ENCODE assay signal across 8 cellular contexts in the genomic region with DNA sequence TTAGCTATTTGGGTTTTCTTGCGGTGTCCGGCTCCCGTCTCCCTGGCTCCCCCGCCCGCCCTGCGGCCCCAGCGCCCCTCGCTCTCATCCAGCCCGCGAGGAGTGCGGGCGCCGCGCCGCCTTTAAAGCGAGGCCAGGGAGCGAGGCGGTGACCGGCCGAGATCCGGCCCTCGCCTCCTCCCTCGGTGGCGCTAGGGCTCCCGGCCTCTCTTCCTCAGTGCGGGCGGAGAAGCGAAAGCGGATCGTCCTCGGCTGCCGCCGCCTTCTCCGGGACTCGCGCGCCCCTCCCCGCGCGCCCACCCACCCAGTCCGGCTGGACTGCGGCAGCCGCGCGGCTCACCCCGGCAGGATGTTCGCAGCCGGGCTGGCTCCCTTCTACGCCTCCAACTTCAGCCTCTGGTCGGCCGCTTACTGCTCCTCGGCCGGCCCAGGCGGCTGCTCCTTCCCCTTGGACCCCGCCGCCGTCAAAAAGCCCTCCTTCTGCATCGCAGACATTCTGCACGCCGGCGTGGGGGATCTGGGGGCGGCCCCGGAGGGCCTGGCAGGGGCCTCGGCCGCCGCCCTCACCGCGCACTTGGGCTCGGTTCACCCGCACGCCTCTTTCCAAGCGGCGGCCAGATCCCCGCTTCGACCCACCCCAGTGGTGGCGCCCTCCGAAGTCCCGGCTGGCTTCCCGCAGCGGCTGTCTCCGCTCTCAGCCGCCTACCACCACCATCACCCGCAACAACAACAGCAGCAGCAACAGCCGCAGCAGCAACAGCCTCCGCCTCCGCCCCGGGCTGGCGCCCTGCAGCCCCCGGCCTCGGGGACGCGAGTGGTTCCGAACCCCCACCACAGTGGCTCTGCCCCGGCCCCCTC. TPM values are rescaled to one million over a fixed set of nuclear protein-coding genes. Genes with fewer than 3 reads are reported as not detected.
DNase-seq lines count a peak whose midpoint lies in the region; ATAC-seq and TF ChIP-seq lines count a peak whose summit lies in the region.

No MANE protein-coding gene starts in this region.

- no peaks in the 10 kb centered on the region for H3K4me1 Mint-ChIP-seq in Caco-2 (ENCODE audit: low read depth, unreplicated experiment)
- H3K4me1 Mint-ChIP-seq in nephron: peaks cover 52% of the 10 kb centered on the region

- H3K9me3 ChIP-seq in Caco-2 (no peaks in the 10 kb centered on the region), fibroblast of lung (ENCODE audit: control insufficient read depth, insufficient read depth, low read depth, low read length) (no peaks in the 10 kb centered on the region)

- H3K4me3 Mint-ChIP-seq in Caco-2 (ENCODE audit: unreplicated experiment) (peak overlapping the region; percentile 69), nephron (peak overlapping the region; percentile 85 to 92 (median 90))

- no peaks in the 10 kb centered on the region for H3K9me3 Mint-ChIP-seq in Caco-2 (ENCODE audit: unreplicated experiment)
- H3K9me3 Mint-ChIP-seq in nephron: peaks cover 6% of the 10 kb centered on the region

- BruUV-seq in Caco-2 (replicated peaks; lab: Mats Ljungman, UMichigan): no TSS peak

- no peak overlapping the region for H3K27ac Mint-ChIP-seq in Caco-2 (ENCODE audit: unreplicated experiment)
- H3K27ac Mint-ChIP-seq in nephron: peak overlapping the region in 1 of 3 experiments; percentile 70

- intact Hi-C loops in Caco-2 (cut with micrococcal nuclease; ENCODE audit: unreplicated experiment): loop anchor here (10.0 kb wide), 1 partner anchor 165 kb away; no protein-coding TSS in a partner anchor

- H3K79me2 ChIP-seq in fibroblast of lung (ENCODE audit: control insufficient read depth, insufficient read depth, low read length): peaks cover 27% of the 10 kb centered on the region

- H3K27ac ChIP-seq in fibroblast of lung (ENCODE audit: insufficient read depth, low read length): peak overlapping the region; percentile 84

- TF ChIP-seq CTCF in Caco-2 (IDR thresholded peaks at IDR 0.05; ENCODE audit: insufficient read depth in 1 of 2, low read depth in 1 of 2, low read length in 1 of 2, severe bottlenecking in 1 of 2, unreplicated experiment in 1 of 2) (peak in 1 of 2 experiments; percentile 12), fibroblast of lung (conservative IDR thresholded peaks at IDR 0.05 in 1 of 2, IDR thresholded peaks at IDR 0.05 in 1 of 2; ENCODE audit: low read depth in 1 of 2, low read length in 2 of 2) (peak in 1 of 2 donors; percentile 1), nephron (IDR thresholded peaks at IDR 0.05; ENCODE audit: unreplicated experiment in 3 of 3) (no peak)

- POLR2A ChIA-PET in Caco-2 (lab: Charles Lee): no interaction called here

- no peaks in the 10 kb centered on the region for H3K36me3 Mint-ChIP-seq in Caco-2 (ENCODE audit: insufficient read depth, unreplicated experiment)
- no peaks in the 10 kb centered on the region for H3K36me3 Mint-ChIP-seq in nephron (ENCODE audit: low read depth)

- CTCF ChIA-PET in Caco-2 (lab: Charles Lee): no interaction called here

- peak overlapping the region; percentile 91 for H3K4me2 ChIP-seq in fibroblast of lung (ENCODE audit: extremely low read depth, insufficient read depth, low read length)

- H3K36me3 ChIP-seq in Caco-2 (ENCODE audit: control insufficient read depth, insufficient read depth, low read length): no peaks in the 10 kb centered on the region
- peaks cover 13% of the 10 kb centered on the region for H3K36me3 ChIP-seq in fibroblast of lung (ENCODE audit: control insufficient read depth, insufficient read depth, low read length)

- peak; percentile 49 for ATAC-seq in GM19025 (IDR thresholded peaks at IDR 0.05; ENCODE audit: low read depth, unreplicated experiment)
- peak; percentile 46 for ATAC-seq in HG03439 (IDR thresholded peaks at IDR 0.05; ENCODE audit: unreplicated experiment)
- ATAC-seq in HG03135 (IDR thresholded peaks at IDR 0.05; ENCODE audit: unreplicated experiment): no peak

- H3K27me3 ChIP-seq in Caco-2 (replicated peaks; ENCODE audit: control insufficient read depth, insufficient read depth, low read length) (peaks cover 1% of the 10 kb centered on the region; the same call in 1 of the 2 replicates), fibroblast of lung (ENCODE audit: control insufficient read depth, insufficient read depth, low read length) (no peaks in the 10 kb centered on the region)

- H3K4me3 ChIP-seq in Caco-2 (ENCODE audit: low read depth, low read length) (peak overlapping the region; percentile 56), fibroblast of lung (replicated peaks in 1 of 4; ENCODE audit: control extremely low read depth in 1 of 4, insufficient read depth in 1 of 4, low read depth in 3 of 4, low read length in 4 of 4) (peak overlapping the region; percentile 71 to 95 (median 86))

- H4K20me1 ChIP-seq in fibroblast of lung (ENCODE audit: control insufficient read depth, extremely low read depth, insufficient read depth, low read length): no peaks in the 10 kb centered on the region

- H2AFZ ChIP-seq in fibroblast of lung (ENCODE audit: low read length): peak overlapping the region; percentile 24

- peak overlapping the region; percentile 84 for H3K9ac ChIP-seq in fibroblast of lung (ENCODE audit: insufficient read depth, low read length)

- peak in 1 of 2 experiments; percentile 38 for DNase-seq in Caco-2
- peak; percentile 66 for DNase-seq in T1000 (lab: John Stamatoyannopoulos, UW)
- peak; percentile 49 to 56 for DNase-seq in fibroblast of lung (ENCODE audit: low read depth in 2 of 2)
- no peak for DNase-seq in MV-4-11 (lab: John Stamatoyannopoulos, UW)

- H3K4me1 ChIP-seq in Caco-2 (peaks cover 5% of the 10 kb centered on the region), fibroblast of lung (ENCODE audit: control insufficient read depth, extremely low read depth, insufficient read depth, low read length) (peaks cover 13% of the 10 kb centered on the region)

- H3K27me3 Mint-ChIP-seq in Caco-2 (ENCODE audit: insufficient read depth, unreplicated experiment) (peaks cover 26% of the 10 kb centered on the region), nephron (ENCODE audit: low read depth) (peaks cover 97% of the 10 kb centered on the region)

RNA-seq across cellular contexts. Expression of gene HLX, which starts 0.5 kb away (rescaled TPM):
- total RNA-seq in Caco-2 (2022) (0.28 TPM in 1 of 2 replicates, not detected in the other), fibroblast of lung (22.3 and 25.2 TPM in 2 replicates)
- polyA plus RNA-seq in fibroblast of lung: 5.4 and 8.2 TPM in 2 replicates
- 11.6 and 14.7 TPM in 2 replicates for polyA plus RNA-seq in fibroblast of lung (2012)
- polyA minus RNA-seq in fibroblast of lung (ENCODE audit: low replicate concordance): 8.4 and 12.3 TPM in 2 replicates

Comparison
In these comparisons a context has a peak if more than half of its experiments do, and no peak if none do; other contexts are left out.
1. RNA of gene HLX, which starts 0.5 kb away (total RNA-seq): 22.3 to 25.2 TPM in fibroblast of lung; 0.28 TPM in Caco-2; every median in the first group is over 10 times any median in the second.